ENCODE assay signal across 24 cellular contexts in the genomic region with DNA sequence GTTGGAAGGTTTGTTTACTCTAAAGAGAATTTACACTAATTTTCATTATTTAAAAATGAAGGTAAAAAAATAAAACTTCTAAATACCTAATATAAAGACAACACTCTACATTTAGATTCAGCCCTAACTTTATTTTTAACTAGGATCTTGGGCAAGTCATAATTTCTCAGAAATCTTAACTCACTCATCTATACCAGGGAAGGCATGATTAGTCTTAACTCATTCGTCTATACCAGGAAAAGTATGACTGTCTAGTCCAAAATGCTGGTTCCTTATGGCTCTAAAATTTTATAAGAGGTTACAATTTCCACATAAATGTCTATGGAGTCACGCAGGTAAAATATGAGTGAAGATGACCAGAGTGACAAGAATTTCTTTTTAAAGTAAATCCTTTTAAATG.
"Had no signal": no experiment of that assay in that cellular context is flagged by ENCODE, and none has a peak within 500 bp of the region (broad histone marks: within the 10 kb centered on the region; RNA-seq: fewer than 3 reads in every experiment).

No MANE protein-coding gene starts in this region.

- H2AFZ ChIP-seq: PC-9 had no signal

- H3K4me3 ChIP-seq: MG63, PC-9, Peyer's patch, SJCRH30 had no signal

- H3K9me3 ChIP-seq: MG63, Peyer's patch, SJCRH30 had no signal

- DNase-seq: Karpas-422; KG1; MG63; NCI-H1092; NCI-H1105 treated with DMSO at 0.1 percent for 48 hours; NCI-H1417 treated with DMSO at 0.1 percent for 48 hours; NCI-H146; NCI-H1694 treated with DMSO at 0.1 percent for 48 hours; NCI-H1930; NCI-H2081; NCI-H2107; NCI-H226; NCI-H446; NCI-H510A; NCI-H524 treated with DMSO at 0.1 percent for 48 hours; NCI-H69; NCI-H774; NK-92 treated with Interleukin-12 subunit alpha and Interleukin-12 subunit beta, amount 100 ng/mL, for 24 hours; PC-9; Peyer's patch; SHP77 treated with DMSO at 0.1 percent for 48 hours; SJCRH30 had no signal

- H3K4me2 ChIP-seq: PC-9 had no signal

- H3K36me3 ChIP-seq: MG63, Peyer's patch had no signal

- ATAC-seq: Right ventricle myocardium inferior, SK-N-SH treated with all-trans-retinoic acid at 6 μM for 48 hours had no signal

- H3K27ac ChIP-seq: PC-9, Peyer's patch, SJCRH30 had no signal

- H3K4me1 ChIP-seq: Peyer's patch had no signal

- H3K27me3 ChIP-seq: MG63, Peyer's patch, SJCRH30 had no signal
